ENCODE assay signal across 22 cellular contexts in the genomic region with DNA sequence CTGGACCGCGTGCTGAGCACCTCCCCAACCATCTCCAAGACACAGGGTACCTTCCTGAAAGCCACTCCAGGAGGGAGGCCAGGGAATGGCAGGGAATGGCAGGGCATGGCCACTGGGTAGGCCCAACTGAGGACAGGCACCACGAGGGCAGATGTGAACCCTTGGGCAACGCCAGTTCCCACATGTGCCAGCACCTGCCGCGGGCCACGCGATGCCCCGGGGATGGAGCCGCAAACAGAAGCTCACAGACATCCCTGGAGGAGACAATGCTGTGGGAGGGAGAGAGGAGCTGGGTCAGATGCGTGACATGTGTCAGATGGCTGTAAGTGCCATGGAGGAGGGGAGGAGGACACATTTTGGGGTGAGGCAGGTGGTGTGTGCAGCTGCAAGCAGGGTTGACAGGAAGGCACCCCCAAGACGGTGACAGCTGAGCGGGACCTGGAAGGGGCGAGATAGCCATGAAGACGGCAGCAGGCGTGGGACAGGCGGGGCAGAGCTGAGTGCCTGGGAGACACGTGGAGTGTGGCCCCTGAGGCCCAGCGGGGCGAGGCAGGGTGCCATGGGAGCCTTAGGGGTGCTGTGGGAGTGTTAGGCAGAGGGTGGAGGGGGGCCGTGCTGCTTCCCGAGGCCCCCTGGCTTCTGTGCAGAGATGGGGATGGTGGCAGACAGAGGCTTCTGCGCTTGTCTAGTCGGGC. TPM values are rescaled to one million over a fixed set of nuclear protein-coding genes. Genes with fewer than 3 reads are reported as not detected.
DNase-seq lines count a peak whose midpoint lies in the region; ATAC-seq and TF ChIP-seq lines count a peak whose summit lies in the region.
"Had no signal": no experiment of that assay in that cellular context is flagged by ENCODE, and none has a peak within 500 bp of the region (broad histone marks: within the 10 kb centered on the region; RNA-seq: fewer than 3 reads in every experiment).

No MANE protein-coding gene starts in this region.

- H3K27me3 Mint-ChIP-seq in WTC11 (ENCODE audit: low read depth) = no peaks in the 10 kb centered on the region
- H3K27me3 Mint-ChIP-seq: CD8-positive, alpha-beta memory T cell; T-helper 17 cell had no signal

- TF ChIP-seq CTCF in WTC11 (IDR thresholded peaks at IDR 0.05) = no peak

- H3K9me3 Mint-ChIP-seq in WTC11 = no peaks in the 10 kb centered on the region
- no peaks in the 10 kb centered on the region for H3K9me3 Mint-ChIP-seq in stimulated activated effector memory CD8-positive, alpha-beta T cell treated with anti-CD3 and anti-CD28 coated beads, Interleukin-12 subunit alpha, Interleukin-12 subunit beta, amount 100 ng/mL, for 72 hours
- H3K9me3 Mint-ChIP-seq: CD8-positive, alpha-beta memory T cell had no signal

- 0 out of 2 replicates have a peak, but pooled peaks cover 3% of the 10 kb centered on the region for H3K36me3 Mint-ChIP-seq in WTC11
- peaks cover 17% of the 10 kb centered on the region for H3K36me3 Mint-ChIP-seq in stimulated activated effector memory CD8-positive, alpha-beta T cell treated with anti-CD3 and anti-CD28 coated beads, Interleukin-12 subunit alpha, Interleukin-12 subunit beta, amount 100 ng/mL, for 72 hours

- no peaks in the 10 kb centered on the region for H3K27me3 ChIP-seq in H7 (ENCODE audit: control insufficient read depth, insufficient read depth, low read length)
- H3K27me3 ChIP-seq: SJCRH30 had no signal

- no peak overlapping the region for H3K4me3 ChIP-seq in H7 (ENCODE audit: insufficient read depth, low read depth, low read length)
- H3K4me3 ChIP-seq: SJCRH30 had no signal

- CTCF ChIA-PET in WTC11 (lab: Charles Lee) = interaction anchor here (0.9 to 2.4 kb wide), 11 partner anchors 8 to 155 kb away, joined by 3 to 11 read pairs (median 3); no protein-coding TSS in a partner anchor

- no peaks in the 10 kb centered on the region; the same call in 1 of the 2 replicates for H3K36me3 ChIP-seq in H7 (replicated peaks; ENCODE audit: control insufficient read depth, insufficient read depth, low read length)
- H3K36me3 ChIP-seq: SJCRH30 had no signal

- H3K4me3 Mint-ChIP-seq in WTC11 = no peak overlapping the region
- no peak overlapping the region for H3K4me3 Mint-ChIP-seq in stimulated activated effector memory CD8-positive, alpha-beta T cell treated with anti-CD3 and anti-CD28 coated beads, Interleukin-12 subunit alpha, Interleukin-12 subunit beta, amount 100 ng/mL, for 72 hours
- H3K4me3 Mint-ChIP-seq: CD14-positive monocyte; CD8-positive, alpha-beta memory T cell; T-helper 17 cell had no signal

- peaks cover 16% of the 10 kb centered on the region for H3K4me1 Mint-ChIP-seq in WTC11
- H3K4me1 Mint-ChIP-seq in stimulated activated effector memory CD8-positive, alpha-beta T cell treated with anti-CD3 and anti-CD28 coated beads, Interleukin-12 subunit alpha, Interleukin-12 subunit beta, amount 100 ng/mL, for 72 hours = no peaks in the 10 kb centered on the region
- H3K4me1 Mint-ChIP-seq: CD14-positive monocyte; CD8-positive, alpha-beta memory T cell had no signal

- peak; percentile 26 for DNase-seq in COLO668 (lab: John Stamatoyannopoulos, UW; ENCODE audit: unreplicated experiment)
- DNase-seq in H7 = peak; percentile 60
- DNase-seq in WTC11 (ENCODE audit: low spot score) = no peak
- no peak for DNase-seq in stimulated activated effector memory CD8-positive, alpha-beta T cell treated with anti-CD3 and anti-CD28 coated beads, Interleukin-12 subunit alpha, Interleukin-12 subunit beta, amount 100 ng/mL, for 72 hours (ENCODE audit: low spot score in 2 of 2)
- no peak for DNase-seq in NOMO-1 treated with DMSO at 0.1 percent for 48 hours (lab: John Stamatoyannopoulos, UW; ENCODE audit: unreplicated experiment)
- no peak for DNase-seq in NCI-H524 treated with DMSO at 0.1 percent for 48 hours (lab: John Stamatoyannopoulos, UW)
- no peak for DNase-seq in NCI-H1694 treated with DMSO at 0.1 percent for 48 hours (lab: John Stamatoyannopoulos, UW)
- DNase-seq: CD8-positive, alpha-beta memory T cell; GOT3; Karpas-422; NCI-H1092 treated with DMSO at 0.1 percent for 48 hours; NCI-H1436; NCI-H187 treated with DMSO at 0.1 percent for 48 hours; NCI-H446 treated with DMSO at 0.1 percent for 48 hours; NCI-H526 treated with DMSO at 0.1 percent for 48 hours; OCI-M1; SJCRH30; T-helper 17 cell had no signal

- POLR2A ChIA-PET in WTC11 (lab: Charles Lee) = no interaction called here

- ATAC-seq in WTC11 = no peak
- peak; percentile 11 for ATAC-seq in stimulated activated effector memory CD8-positive, alpha-beta T cell treated with anti-CD3 and anti-CD28 coated beads, Interleukin-12 subunit alpha, Interleukin-12 subunit beta, amount 100 ng/mL, for 72 hours
- ATAC-seq: HCT116, Right ventricle myocardium inferior, SK-N-SH treated with all-trans-retinoic acid at 6 μM for 48 hours, T-helper 17 cell had no signal

- H3K27ac Mint-ChIP-seq in WTC11 = peak overlapping the region; percentile 85; the same call in 1 of the 2 replicates
- no peak overlapping the region for H3K27ac Mint-ChIP-seq in stimulated activated effector memory CD8-positive, alpha-beta T cell treated with anti-CD3 and anti-CD28 coated beads, Interleukin-12 subunit alpha, Interleukin-12 subunit beta, amount 100 ng/mL, for 72 hours
- H3K27ac Mint-ChIP-seq: CD8-positive, alpha-beta memory T cell; T-helper 17 cell had no signal

TF ChIP-seq in WTC11, 78 proteins besides CTCF, POLR2A, EP300 and RAD21:
- TF ChIP-seq, protein P1, sequence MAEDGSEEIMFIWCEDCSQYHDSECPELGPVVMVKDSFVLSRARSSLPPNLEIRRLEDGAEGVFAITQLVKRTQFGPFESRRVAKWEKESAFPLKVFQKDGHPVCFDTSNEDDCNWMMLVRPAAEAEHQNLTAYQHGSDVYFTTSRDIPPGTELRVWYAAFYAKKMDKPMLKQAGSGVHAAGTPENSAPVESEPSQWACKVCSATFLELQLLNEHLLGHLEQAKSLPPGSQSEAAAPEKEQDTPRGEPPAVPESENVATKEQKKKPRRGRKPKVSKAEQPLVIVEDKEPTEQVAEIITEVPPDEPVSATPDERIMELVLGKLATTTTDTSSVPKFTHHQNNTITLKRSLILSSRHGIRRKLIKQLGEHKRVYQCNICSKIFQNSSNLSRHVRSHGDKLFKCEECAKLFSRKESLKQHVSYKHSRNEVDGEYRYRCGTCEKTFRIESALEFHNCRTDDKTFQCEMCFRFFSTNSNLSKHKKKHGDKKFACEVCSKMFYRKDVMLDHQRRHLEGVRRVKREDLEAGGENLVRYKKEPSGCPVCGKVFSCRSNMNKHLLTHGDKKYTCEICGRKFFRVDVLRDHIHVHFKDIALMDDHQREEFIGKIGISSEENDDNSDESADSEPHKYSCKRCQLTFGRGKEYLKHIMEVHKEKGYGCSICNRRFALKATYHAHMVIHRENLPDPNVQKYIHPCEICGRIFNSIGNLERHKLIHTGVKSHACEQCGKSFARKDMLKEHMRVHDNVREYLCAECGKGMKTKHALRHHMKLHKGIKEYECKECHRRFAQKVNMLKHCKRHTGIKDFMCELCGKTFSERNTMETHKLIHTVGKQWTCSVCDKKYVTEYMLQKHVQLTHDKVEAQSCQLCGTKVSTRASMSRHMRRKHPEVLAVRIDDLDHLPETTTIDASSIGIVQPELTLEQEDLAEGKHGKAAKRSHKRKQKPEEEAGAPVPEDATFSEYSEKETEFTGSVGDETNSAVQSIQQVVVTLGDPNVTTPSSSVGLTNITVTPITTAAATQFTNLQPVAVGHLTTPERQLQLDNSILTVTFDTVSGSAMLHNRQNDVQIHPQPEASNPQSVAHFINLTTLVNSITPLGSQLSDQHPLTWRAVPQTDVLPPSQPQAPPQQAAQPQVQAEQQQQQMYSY (CRISPR knock-in tag; IDR thresholded peaks at IDR 0.05) = no peak
- TF ChIP-seq CBFB (CRISPR knock-in tag; IDR thresholded peaks at IDR 0.05; ENCODE audit: low read depth) (no peak), OVOL2 (CRISPR knock-in tag; IDR thresholded peaks at IDR 0.05; ENCODE audit: borderline replicate concordance) (no peak), ESRRA (CRISPR knock-in tag; IDR thresholded peaks at IDR 0.05; ENCODE audit: borderline replicate concordance) (no peak), TP53 (CRISPR knock-in tag; IDR thresholded peaks at IDR 0.05) (no peak), MYBL2 (CRISPR knock-in tag; IDR thresholded peaks at IDR 0.05) (no peak)
- TF ChIP-seq, protein P2, sequence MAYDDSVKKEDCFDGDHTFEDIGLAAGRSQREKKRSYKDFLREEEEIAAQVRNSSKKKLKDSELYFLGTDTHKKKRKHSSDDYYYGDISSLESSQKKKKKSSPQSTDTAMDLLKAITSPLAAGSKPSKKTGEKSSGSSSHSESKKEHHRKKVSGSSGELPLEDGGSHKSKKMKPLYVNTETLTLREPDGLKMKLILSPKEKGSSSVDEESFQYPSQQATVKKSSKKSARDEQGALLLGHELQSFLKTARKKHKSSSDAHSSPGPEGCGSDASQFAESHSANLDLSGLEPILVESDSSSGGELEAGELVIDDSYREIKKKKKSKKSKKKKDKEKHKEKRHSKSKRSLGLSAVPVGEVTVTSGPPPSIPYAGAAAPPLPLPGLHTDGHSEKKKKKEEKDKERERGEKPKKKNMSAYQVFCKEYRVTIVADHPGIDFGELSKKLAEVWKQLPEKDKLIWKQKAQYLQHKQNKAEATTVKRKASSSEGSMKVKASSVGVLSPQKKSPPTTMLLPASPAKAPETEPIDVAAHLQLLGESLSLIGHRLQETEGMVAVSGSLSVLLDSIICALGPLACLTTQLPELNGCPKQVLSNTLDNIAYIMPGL (CRISPR knock-in tag; IDR thresholded peaks at IDR 0.05) = no peak
- TF ChIP-seq, protein P3, sequence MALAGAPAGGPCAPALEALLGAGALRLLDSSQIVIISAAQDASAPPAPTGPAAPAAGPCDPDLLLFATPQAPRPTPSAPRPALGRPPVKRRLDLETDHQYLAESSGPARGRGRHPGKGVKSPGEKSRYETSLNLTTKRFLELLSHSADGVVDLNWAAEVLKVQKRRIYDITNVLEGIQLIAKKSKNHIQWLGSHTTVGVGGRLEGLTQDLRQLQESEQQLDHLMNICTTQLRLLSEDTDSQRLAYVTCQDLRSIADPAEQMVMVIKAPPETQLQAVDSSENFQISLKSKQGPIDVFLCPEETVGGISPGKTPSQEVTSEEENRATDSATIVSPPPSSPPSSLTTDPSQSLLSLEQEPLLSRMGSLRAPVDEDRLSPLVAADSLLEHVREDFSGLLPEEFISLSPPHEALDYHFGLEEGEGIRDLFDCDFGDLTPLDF (CRISPR knock-in tag; IDR thresholded peaks at IDR 0.05) = no peak
- TF ChIP-seq, protein P4, sequence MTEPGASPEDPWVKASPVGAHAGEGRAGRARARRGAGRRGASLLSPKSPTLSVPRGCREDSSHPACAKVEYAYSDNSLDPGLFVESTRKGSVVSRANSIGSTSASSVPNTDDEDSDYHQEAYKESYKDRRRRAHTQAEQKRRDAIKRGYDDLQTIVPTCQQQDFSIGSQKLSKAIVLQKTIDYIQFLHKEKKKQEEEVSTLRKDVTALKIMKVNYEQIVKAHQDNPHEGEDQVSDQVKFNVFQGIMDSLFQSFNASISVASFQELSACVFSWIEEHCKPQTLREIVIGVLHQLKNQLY (CRISPR knock-in tag; IDR thresholded peaks at IDR 0.05) = no peak

RNA-seq across cellular contexts. Expression of a gene that starts 27.7 kb away (rescaled TPM):
- 2.1 and 4.0 TPM in 2 replicates for total RNA-seq in H7 (2014; rRNA removed; shearing (Covaris generic))
- total RNA-seq in WTC11 (2021) = 4.4 to 4.7 TPM (median 4.6 TPM) in 3 replicates

RNA-seq across cellular contexts. Expression of a gene that starts 31.1 kb away (rescaled TPM):
- total RNA-seq in H7 (2014; rRNA removed; shearing (Covaris generic)) = 83.5 and 86.4 TPM in 2 replicates
- total RNA-seq in WTC11 (2021) = 44.0 to 50.0 TPM (median 46.1 TPM) in 3 replicates

RNA-seq across cellular contexts. Expression of a gene that starts 45.3 kb away (rescaled TPM):
- total RNA-seq in H7 (2014; rRNA removed; shearing (Covaris generic)) = 50.2 and 53.5 TPM in 2 replicates
- 178 to 190 TPM (median 181 TPM) in 3 replicates for total RNA-seq in WTC11 (2021)

Comparison
In these comparisons a context has a peak if more than half of its experiments do, and no peak if none do; other contexts are left out.
1. DNase-seq: peak in COLO668 (single experiment) and H7 (single experiment); none in WTC11 (single experiment), stimulated activated effector memory CD8-positive, alpha-beta T cell treated with anti-CD3 and anti-CD28 coated beads, Interleukin-12 subunit alpha, Interleukin-12 subunit beta, amount 100 ng/mL, for 72 hours (0 of 2), NOMO-1 treated with DMSO at 0.1 percent for 48 hours (single experiment), NCI-H524 treated with DMSO at 0.1 percent for 48 hours (single experiment) and NCI-H1694 treated with DMSO at 0.1 percent for 48 hours (single experiment).